Comparison of ENCODE assay signal across 30 cellular contexts in the genomic region with DNA sequence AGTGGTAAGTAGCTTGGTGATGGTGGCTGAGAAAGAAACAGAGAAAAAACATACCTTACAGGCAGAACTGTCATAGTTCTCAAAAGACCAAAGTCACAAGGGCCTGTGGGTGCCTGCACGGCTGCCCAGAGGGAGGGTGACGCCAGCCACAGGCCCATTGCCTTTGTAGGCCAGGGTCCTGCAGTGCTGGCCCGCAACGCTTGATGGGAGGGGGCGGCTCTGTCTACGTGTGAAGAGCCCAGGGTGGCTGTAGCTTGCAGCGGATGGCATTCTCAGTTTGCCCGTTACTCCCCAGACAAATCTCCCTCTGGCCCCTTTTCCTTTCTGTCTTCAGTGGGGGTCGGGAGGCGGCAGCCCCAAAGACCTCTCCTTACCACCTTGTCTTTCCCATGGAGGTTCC. TPM values are rescaled to one million over a fixed set of nuclear protein-coding genes. Genes with fewer than 3 reads are reported as not detected.
"Had no signal": no experiment of that assay in that cellular context is flagged by ENCODE, and none has a peak within 500 bp of the region (broad histone marks: within the 10 kb centered on the region; RNA-seq: fewer than 3 reads in every experiment).

No MANE protein-coding gene starts in this region.

- H3K9ac ChIP-seq: neural progenitor cell had no signal

- H3K27me3 Mint-ChIP-seq: natural killer cell treated with Interleukin-12 subunit alpha and Interleukin-12 subunit beta and Interleukin-15 and Interleukin-18, amount 100 ng/mL, for 72 hours had no signal

- H3K9me3 ChIP-seq: pancreas, psoas muscle, right lobe of liver, spleen, stomach, thoracic aorta, thyroid gland, tibial nerve, upper lobe of left lung, vagina had no signal

- H3K9me3 Mint-ChIP-seq: natural killer cell treated with Interleukin-12 subunit alpha and Interleukin-12 subunit beta and Interleukin-15 and Interleukin-18, amount 100 ng/mL, for 72 hours; stimulated activated naive CD8-positive, alpha-beta T cell treated with anti-CD3 and anti-CD28 coated beads, Interleukin-15, Interleukin-2, amounts not matched to agents 100 ng/mL and 50 ng/mL, for 24 hours had no signal

- H3K4me3 ChIP-seq: neural progenitor cell, pancreas, psoas muscle, right lobe of liver, skin epidermis, smooth muscle cell, spleen, stomach, thoracic aorta, thyroid gland, tibial nerve, upper lobe of left lung, vagina had no signal

- H3K27ac Mint-ChIP-seq: naive thymus-derived CD8-positive, alpha-beta T cell; natural killer cell treated with Interleukin-12 subunit alpha and Interleukin-12 subunit beta and Interleukin-15 and Interleukin-18, amount 100 ng/mL, for 72 hours; neural progenitor cell; progenitor cell of endocrine pancreas; stimulated activated naive B cell treated with anti-CD40 and anti-IgM and Interleukin-4, amounts not matched to agents 10 μg/mL and 1 μg/mL and 100 μg/mL, for 72 hours; stimulated activated naive CD8-positive, alpha-beta T cell treated with anti-CD3 and anti-CD28 coated beads, Interleukin-15, Interleukin-2, amounts not matched to agents 100 ng/mL and 50 ng/mL, for 24 hours had no signal

- H3K27me3 ChIP-seq: neural progenitor cell, pancreas, right lobe of liver, thyroid gland, tibial nerve, upper lobe of left lung, vagina had no signal

- H3K36me3 Mint-ChIP-seq: naive B cell; naive thymus-derived CD8-positive, alpha-beta T cell; natural killer cell treated with Interleukin-12 subunit alpha and Interleukin-12 subunit beta and Interleukin-15 and Interleukin-18, amount 100 ng/mL, for 72 hours; stimulated activated naive B cell treated with anti-CD40 and anti-IgM and Interleukin-4, amounts not matched to agents 10 μg/mL and 1 μg/mL and 100 μg/mL, for 72 hours had no signal

- H3K27ac ChIP-seq: neural progenitor cell, pancreas, psoas muscle, right lobe of liver, skin epidermis, spleen, stomach, thoracic aorta, thyroid gland, tibial nerve, upper lobe of left lung, vagina had no signal

- ATAC-seq: naive thymus-derived CD8-positive, alpha-beta T cell; natural killer cell treated with Interleukin-12 subunit alpha and Interleukin-12 subunit beta and Interleukin-15 and Interleukin-18, amount 100 ng/mL, for 72 hours; pancreas; psoas muscle; right cardiac atrium; right lobe of liver; stimulated activated naive B cell treated with anti-CD40 and anti-IgM and Interleukin-4, amounts not matched to agents 10 μg/mL and 1 μg/mL and 100 μg/mL, for 72 hours had no signal

- H3K4me1 ChIP-seq: neural progenitor cell, pancreas, psoas muscle, right lobe of liver, spleen, stomach, thyroid gland, upper lobe of left lung, vagina had no signal

- DNase-seq: naive B cell; naive thymus-derived CD8-positive, alpha-beta T cell; nephron progenitor cell; occipital lobe; pancreas; psoas muscle; right cardiac atrium; right lobe of liver; spleen; stimulated activated CD4-positive, alpha-beta T cell treated with anti-CD3 and anti-CD28 coated beads, Interleukin-12 subunit alpha, Interleukin-12 subunit beta, amount 100 ng/mL, for 4 hours; stimulated activated CD4-positive, alpha-beta T cell treated with anti-CD3 and anti-CD28 coated beads, Interleukin-1b, Interleukin-23, amount 100 ng/mL, for 48 hours; stimulated activated CD4-positive, alpha-beta T cell treated with anti-CD3 and anti-CD28 coated beads, Interleukin-4, amount 100 ng/mL, for 1 hour; stimulated activated CD4-positive, alpha-beta T cell treated with anti-CD3 and anti-CD28 coated beads, Interleukin-4, amount 100 ng/mL, for 4 hours; stimulated activated CD8-positive, alpha-beta memory T cell treated with anti-CD3 and anti-CD28 coated beads, Interleukin-4, amount 100 ng/mL, for 48 hours; stimulated activated naive B cell treated with anti-CD40 and anti-IgM and Interleukin-4, amounts not matched to agents 10 μg/mL and 1 μg/mL and 100 μg/mL, for 72 hours; stimulated activated naive CD4-positive, alpha-beta T cell treated with Interleukin-2 at 50 U/mL for 16 hours; stomach; thyroid gland; trophoblast cell; upper lobe of left lung had no signal

- H3K4me1 Mint-ChIP-seq: naive B cell; nephron progenitor cell; stimulated activated naive B cell treated with anti-CD40 and anti-IgM and Interleukin-4, amounts not matched to agents 10 μg/mL and 1 μg/mL and 100 μg/mL, for 72 hours had no signal

- H2AFZ ChIP-seq: neural progenitor cell had no signal

- H3K36me3 ChIP-seq: neural progenitor cell, pancreas, right lobe of liver, spleen, stomach, thoracic aorta, thyroid gland, tibial nerve, upper lobe of left lung, vagina had no signal

- H3K4me2 ChIP-seq: neural progenitor cell, smooth muscle cell had no signal

- H3K4me3 Mint-ChIP-seq: naive B cell; naive thymus-derived CD8-positive, alpha-beta T cell; natural killer cell treated with Interleukin-12 subunit alpha and Interleukin-12 subunit beta and Interleukin-15 and Interleukin-18, amount 100 ng/mL, for 72 hours; nephron progenitor cell; neural progenitor cell; stimulated activated naive B cell treated with anti-CD40 and anti-IgM and Interleukin-4, amounts not matched to agents 10 μg/mL and 1 μg/mL and 100 μg/mL, for 72 hours; stimulated activated naive CD8-positive, alpha-beta T cell treated with anti-CD3 and anti-CD28 coated beads, Interleukin-15, Interleukin-2, amounts not matched to agents 100 ng/mL and 50 ng/mL, for 24 hours had no signal

- FAIRE-seq: pancreas, urothelium cell line had no signal

RNA-seq across cellular contexts. Expression of a gene that starts 24.7 kb away (rescaled TPM):
- total RNA-seq: smooth muscle cell had no signal
- polyA plus RNA-seq: naive thymus-derived CD8-positive, alpha-beta T cell; smooth muscle cell had no signal
